9 cellular contexts compared by ENCODE assay signal in the genomic region with DNA sequence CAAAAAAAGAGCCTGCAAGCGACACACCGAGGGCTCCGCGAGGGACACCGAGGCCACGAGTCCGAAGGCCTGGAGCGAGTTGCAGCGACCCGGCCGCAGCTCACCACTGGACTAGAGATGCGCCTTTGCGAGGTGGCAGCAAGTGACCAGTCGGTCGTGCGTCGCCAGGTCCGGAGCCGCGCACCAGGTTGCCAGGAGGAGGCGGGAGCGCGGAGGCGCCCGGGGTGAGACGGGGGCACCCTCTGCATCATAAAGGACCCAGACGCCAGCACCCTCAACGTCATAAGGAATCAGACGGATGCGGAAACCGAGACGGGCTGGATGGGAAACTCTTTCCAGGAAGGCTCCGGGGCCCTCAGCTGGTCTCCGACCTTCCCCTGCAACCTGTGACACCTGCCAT. TPM values are rescaled to one million over a fixed set of nuclear protein-coding genes. Genes with fewer than 3 reads are reported as not detected.
DNase-seq lines count a peak whose midpoint lies in the region; ATAC-seq, FAIRE-seq and TF ChIP-seq lines count a peak whose summit lies in the region.
"Not testable (repeated sequence)": the region's sequence is repeated elsewhere in the genome, so short reads cannot be mapped to it uniquely, and the experiment has no call there.
"Had no signal": no experiment of that assay in that cellular context is flagged by ENCODE, and none has a peak within 500 bp of the region (broad histone marks: within the 10 kb centered on the region; RNA-seq: fewer than 3 reads in every experiment).

No MANE protein-coding gene starts in this region.

- in situ Hi-C loops in G401 (cut with HindIII; ENCODE audit: low sequenced_read_pairs) = not testable (repeated sequence)

- not testable (repeated sequence) for TF ChIP-seq POLR2A in sigmoid colon (IDR thresholded peaks at IDR 0.05)

- not testable (repeated sequence) for H3K27ac ChIP-seq in foreskin keratinocyte, sigmoid colon

- H3K9me3 Mint-ChIP-seq in activated B cell treated with CpG ODN at 0.5 μM for 24 hours; naive thymus-derived CD8-positive, alpha-beta T cell: not testable (repeated sequence)

- FAIRE-seq in bronchial epithelial cell (lab: Jason Lieb, UNC) = not testable (repeated sequence)

- H3K27me3 ChIP-seq in bronchial epithelial cell (ENCODE audit: control insufficient read depth, insufficient read depth, low read length) = not testable (repeated sequence)
- peaks cover 12% of the 10 kb centered on the region for H3K27me3 ChIP-seq in foreskin keratinocyte
- peaks cover 0 to 42% (median 34%) of the 10 kb centered on the region in 3 donors for H3K27me3 ChIP-seq in sigmoid colon

- H3K36me3 ChIP-seq in bronchial epithelial cell (ENCODE audit: control insufficient read depth, insufficient read depth, low read length); sigmoid colon: not testable (repeated sequence)

- peak overlapping the region; percentile 85 for H3K4me3 Mint-ChIP-seq in activated B cell treated with CpG ODN at 0.5 μM for 24 hours
- peak overlapping the region in 8 of 10 donors; percentile 74 to 91 (median 88) for H3K4me3 Mint-ChIP-seq in naive thymus-derived CD8-positive, alpha-beta T cell

- 18 to 28% methylated on average over 34 of the region's 34 CpGs for WGBS in sigmoid colon, 2 donors

- not testable (repeated sequence) for TF ChIP-seq CTCF in activated B cell treated with CpG ODN at 0.5 μM for 24 hours (IDR thresholded peaks at IDR 0.05); bronchial epithelial cell (IDR thresholded peaks at IDR 0.05; ENCODE audit: insufficient read depth, low read length, severe bottlenecking); foreskin keratinocyte (conservative IDR thresholded peaks at IDR 0.05); sigmoid colon (IDR thresholded peaks at IDR 0.05)

- H3K36me3 Mint-ChIP-seq in activated B cell treated with CpG ODN at 0.5 μM for 24 hours (ENCODE audit: low read depth); naive thymus-derived CD8-positive, alpha-beta T cell: not testable (repeated sequence)

- peaks cover 16% of the 10 kb centered on the region for H3K4me1 Mint-ChIP-seq in activated B cell treated with CpG ODN at 0.5 μM for 24 hours
- H3K4me1 Mint-ChIP-seq in naive thymus-derived CD8-positive, alpha-beta T cell = peaks cover 3 to 12% (median 12%) of the 10 kb centered on the region in 4 donors

- POLR2A ChIA-PET in activated B cell treated with CpG ODN at 0.5 μM for 24 hours (lab: Charles Lee) = interaction anchor here (1.0 kb wide), 1 partner anchor 22 kb away, joined by 5 read pairs; the partner anchor contains the start of gene RNU1-1
- POLR2A ChIA-PET in naive thymus-derived CD8-positive, alpha-beta T cell (lab: Charles Lee) = not testable (repeated sequence)

- ATAC-seq in activated B cell treated with CpG ODN at 0.5 μM for 24 hours (ENCODE audit: low read depth); naive thymus-derived CD8-positive, alpha-beta T cell: not testable (repeated sequence)
- peak; percentile 18 for ATAC-seq in foreskin keratinocyte

- not testable (repeated sequence) for TF ChIP-seq EP300 in sigmoid colon (IDR thresholded peaks at IDR 0.05)

- DNase-seq in G401 (ENCODE audit: low spot score) (peak; percentile 64), foreskin keratinocyte (peak in 1 of 2 donors; percentile 17), islet precursor cell (peak; percentile 63), sigmoid colon (peak; percentile 65)
- not testable (repeated sequence) for DNase-seq in activated B cell treated with CpG ODN at 0.5 μM for 24 hours; bronchial epithelial cell (ENCODE audit: low read depth)
- peak in 1 of 10 donors; percentile 0 for DNase-seq in naive thymus-derived CD8-positive, alpha-beta T cell

- CTCF ChIA-PET in activated B cell treated with CpG ODN at 0.5 μM for 24 hours (lab: Charles Lee) = not testable (repeated sequence)

- H3K27ac Mint-ChIP-seq in activated B cell treated with CpG ODN at 0.5 μM for 24 hours = not testable (repeated sequence)
- H3K27ac Mint-ChIP-seq in naive thymus-derived CD8-positive, alpha-beta T cell = peak overlapping the region in 2 of 10 donors; percentile 3 to 87

- H3K27me3 Mint-ChIP-seq in activated B cell treated with CpG ODN at 0.5 μM for 24 hours = peaks cover 13% of the 10 kb centered on the region
- peaks cover 7 to 28% (median 18%) of the 10 kb centered on the region in 5 donors for H3K27me3 Mint-ChIP-seq in naive thymus-derived CD8-positive, alpha-beta T cell

- H3K4me3 ChIP-seq in bronchial epithelial cell (ENCODE audit: low read depth, low read length) = peak overlapping the region; percentile 30
- H3K4me3 ChIP-seq in sigmoid colon = peak overlapping the region in 1 of 4 donors; percentile 19

- H3K4me1 ChIP-seq in foreskin keratinocyte = not testable (repeated sequence)
- H3K4me1 ChIP-seq in sigmoid colon = peaks cover 0 to 11% (median 7%) of the 10 kb centered on the region in 4 donors

- H3K9me3 ChIP-seq in sigmoid colon = not testable (repeated sequence)

- intact Hi-C loops in activated B cell treated with CpG ODN at 0.5 μM for 24 hours (cut with micrococcal nuclease); sigmoid colon (cut with DNase I): not testable (repeated sequence)

RNA-seq across cellular contexts. Expression of gene RNU1-1, which starts 21.4 kb away (rescaled TPM):
- not detected in 2 replicates for total RNA-seq in G401 (2014; rRNA removed; shearing (Covaris generic))
- 3,526 and 4,195 TPM in 2 replicates for total RNA-seq in activated B cell treated with CpG ODN at 0.5 μM for 24 hours
- 2,323 and 5,262 TPM in 2 replicates for total RNA-seq in bronchial epithelial cell
- 2,556 and 4,441 TPM in 2 replicates for total RNA-seq in foreskin keratinocyte
- polyA plus RNA-seq in foreskin keratinocyte = not detected in 2 replicates
- total RNA-seq in naive thymus-derived CD8-positive, alpha-beta T cell = 1,000 to 10,000 TPM; 3,449 to 3,916 TPM
- polyA plus RNA-seq in naive thymus-derived CD8-positive, alpha-beta T cell = 10 to 100 TPM in 1 of 3 donors, not detected in 2; 22.6 TPM
- under 1 TPM; under 0.01 TPM for total RNA-seq in sigmoid colon
- polyA plus RNA-seq in sigmoid colon = not detected
- polyA plus RNA-seq: pancreas, thymus had no signal

Comparison
In these comparisons a context has a peak if more than half of its experiments do, and no peak if none do; other contexts are left out.
1. RNA of gene RNU1-1, which starts 21.4 kb away (total RNA-seq): 2,323 to 5,262 TPM in bronchial epithelial cell, 2,556 to 4,441 TPM in foreskin keratinocyte, 3,449 to 3,916 TPM in naive thymus-derived CD8-positive, alpha-beta T cell and 3,526 to 4,195 TPM in activated B cell treated with CpG ODN at 0.5 μM for 24 hours; not detected in G401 and under 0.01 TPM in sigmoid colon; every median in the first group is over 1,000 times any median in the second.